Comparison of ENCODE assay signal across 23 cellular contexts in the genomic region with DNA sequence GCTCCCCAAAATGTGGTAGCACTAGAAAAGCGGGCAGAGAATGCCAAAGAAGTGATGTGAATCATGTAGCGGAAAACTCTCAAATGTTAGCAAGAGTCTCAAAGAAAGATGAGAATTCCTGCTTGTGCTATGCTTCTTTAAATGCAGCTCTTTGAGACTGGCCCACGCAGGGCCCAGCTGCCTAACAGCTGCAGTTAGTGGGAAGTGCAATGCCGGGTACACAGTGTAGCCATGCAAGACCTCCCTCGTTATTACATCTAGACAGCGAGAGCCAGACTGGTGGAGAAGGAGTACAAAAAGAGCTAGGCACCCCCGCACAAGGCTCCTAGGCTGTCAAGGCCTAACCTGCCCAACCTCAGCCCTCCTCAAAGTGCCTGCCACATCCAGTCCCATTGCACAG.
DNase-seq lines count a peak whose midpoint lies in the region; ATAC-seq and TF ChIP-seq lines count a peak whose summit lies in the region.
"Had no signal": no experiment of that assay in that cellular context is flagged by ENCODE, and none has a peak within 500 bp of the region (broad histone marks: within the 10 kb centered on the region; RNA-seq: fewer than 3 reads in every experiment).

No MANE protein-coding gene starts in this region.

- H3K4me1 Mint-ChIP-seq in Calu3 (ENCODE audit: low read depth, unreplicated experiment) = peaks cover 41% of the 10 kb centered on the region

- H3K9ac ChIP-seq in OCI-LY3 (ENCODE audit: low read length) = no peak overlapping the region

- intact Hi-C loops in left ventricle myocardium superior (cut with micrococcal nuclease) = no loop called here
- intact Hi-C loops in Calu3 (cut with micrococcal nuclease; ENCODE audit: unreplicated experiment) = loop anchor here (5.0 kb wide), 1 partner anchor 127 kb away; no protein-coding TSS in a partner anchor

- H3K79me2 ChIP-seq in OCI-LY3 (ENCODE audit: low read length) = no peaks in the 10 kb centered on the region

- DNase-seq in left ventricle myocardium superior (no peak), superior temporal gyrus (ENCODE audit: extremely low spot score) (peak; percentile 42), Calu3 (no peak)
- no peak for DNase-seq in activated T-cell treated with anti-CD3 and anti-CD28 coated beads, Interleukin-2, amount 50 U/mL, for 48 hours
- DNase-seq: activated CD4-positive, alpha-beta T cell treated with anti-CD3 and anti-CD28 coated beads, Interleukin-2, amount 50 U/mL, for 1 hour; activated CD8-positive, alpha-beta memory T cell treated with anti-CD3 and anti-CD28 coated beads, Interleukin-2, amount 50 U/mL, for 4 hours; CD8-positive, alpha-beta memory T cell; gastrocnemius medialis; GF-D8; NCI-H1694; NCI-H2171; NCI-H524 treated with DMSO at 0.1 percent for 48 hours; RPMI8226; small intestine; stimulated activated CD4-positive, alpha-beta T cell treated with anti-CD3 and anti-CD28 coated beads, Interleukin-1b, Interleukin-23, amount 100 ng/mL, for 48 hours; testis had no signal

- ATAC-seq in GM18511 (IDR thresholded peaks at IDR 0.05; ENCODE audit: unreplicated experiment) = peak; percentile 42
- ATAC-seq in left ventricle myocardium superior = peak; percentile 63
- no peak for ATAC-seq in HG03135 (IDR thresholded peaks at IDR 0.05; ENCODE audit: unreplicated experiment)
- ATAC-seq: activated naive CD4-positive, alpha-beta T cell treated with anti-CD3 and anti-CD28 coated beads, Interleukin-2, amount 50 U/mL, for 72 hours; SK-N-SH treated with all-trans-retinoic acid at 6 μM for 48 hours had no signal

- H3K36me3 Mint-ChIP-seq in Calu3 (ENCODE audit: insufficient read depth, unreplicated experiment) = peaks cover 3% of the 10 kb centered on the region
- H3K36me3 Mint-ChIP-seq: activated naive CD4-positive, alpha-beta T cell treated with anti-CD3 and anti-CD28 coated beads, Interleukin-2, amount 50 U/mL, for 72 hours; CD8-positive, alpha-beta memory T cell had no signal

- H3K9me3 ChIP-seq in OCI-LY3 (ENCODE audit: insufficient read depth, low read length) = no peaks in the 10 kb centered on the region
- H3K9me3 ChIP-seq: gastrocnemius medialis, testis had no signal

- no peaks in the 10 kb centered on the region for H4K20me1 ChIP-seq in OCI-LY3 (ENCODE audit: insufficient read depth, low read length)

- peaks cover 70% of the 10 kb centered on the region for H3K4me1 ChIP-seq in OCI-LY3 (ENCODE audit: low read length)
- H3K4me1 ChIP-seq: testis had no signal

- H3K27me3 Mint-ChIP-seq in Calu3 (ENCODE audit: unreplicated experiment) = peaks cover 14% of the 10 kb centered on the region

- H3K27me3 ChIP-seq in OCI-LY3 (ENCODE audit: low read depth, low read length) = no peaks in the 10 kb centered on the region
- H3K27me3 ChIP-seq: gastrocnemius medialis, testis had no signal

- BruUV-seq in Calu3 (replicated peaks; lab: Mats Ljungman, UMichigan) = no TSS peak

- H3K4me3 ChIP-seq in OCI-LY3 (ENCODE audit: low read length) = peak overlapping the region; percentile 15; the same call in 1 of the 2 replicates
- H3K4me3 ChIP-seq: coronary artery, gastrocnemius medialis, testis had no signal

- H3K36me3 ChIP-seq in OCI-LY3 (replicated peaks; ENCODE audit: low read depth, low read length) = no peaks in the 10 kb centered on the region
- H3K36me3 ChIP-seq: gastrocnemius medialis had no signal

- peaks cover 2% of the 10 kb centered on the region for H3K9me3 Mint-ChIP-seq in Calu3 (ENCODE audit: low read depth, unreplicated experiment)
- H3K9me3 Mint-ChIP-seq: CD8-positive, alpha-beta memory T cell had no signal

- CTCF ChIA-PET in Calu3 (lab: Charles Lee) = no interaction called here

- H3K4me2 ChIP-seq in OCI-LY3 (ENCODE audit: low read length) = peak overlapping the region; percentile 35

- H3K27ac Mint-ChIP-seq in Calu3 (ENCODE audit: unreplicated experiment) = no peak overlapping the region
- H3K27ac Mint-ChIP-seq: activated T-helper 2 cell treated with anti-CD3 and anti-CD28 coated beads, Interferon-gamma antibody, Interleukin-2, Interleukin-4, amounts not matched to agents 10 μg/mL and 5 μg/mL and 100 μg/mL, durations not matched to agents 14 hours and 24 hours and 36 hours; CD8-positive, alpha-beta memory T cell had no signal

- peak overlapping the region; percentile 87 for H2AFZ ChIP-seq in OCI-LY3 (ENCODE audit: low read depth, low read length)

- no peak overlapping the region for H3K4me3 Mint-ChIP-seq in Calu3 (ENCODE audit: low read depth, unreplicated experiment)
- H3K4me3 Mint-ChIP-seq: CD8-positive, alpha-beta memory T cell had no signal

- H3K27ac ChIP-seq in OCI-LY3 (ENCODE audit: low read length) = peak overlapping the region; percentile 28
- H3K27ac ChIP-seq: gastrocnemius medialis had no signal

- TF ChIP-seq CTCF in OCI-LY3 (IDR thresholded peaks at IDR 0.05; ENCODE audit: low read depth, low read length) (no peak), Calu3 (IDR thresholded peaks at IDR 0.05; ENCODE audit: unreplicated experiment) (no peak)
